ENCODE assay signal across 8 cellular contexts in the genomic region with DNA sequence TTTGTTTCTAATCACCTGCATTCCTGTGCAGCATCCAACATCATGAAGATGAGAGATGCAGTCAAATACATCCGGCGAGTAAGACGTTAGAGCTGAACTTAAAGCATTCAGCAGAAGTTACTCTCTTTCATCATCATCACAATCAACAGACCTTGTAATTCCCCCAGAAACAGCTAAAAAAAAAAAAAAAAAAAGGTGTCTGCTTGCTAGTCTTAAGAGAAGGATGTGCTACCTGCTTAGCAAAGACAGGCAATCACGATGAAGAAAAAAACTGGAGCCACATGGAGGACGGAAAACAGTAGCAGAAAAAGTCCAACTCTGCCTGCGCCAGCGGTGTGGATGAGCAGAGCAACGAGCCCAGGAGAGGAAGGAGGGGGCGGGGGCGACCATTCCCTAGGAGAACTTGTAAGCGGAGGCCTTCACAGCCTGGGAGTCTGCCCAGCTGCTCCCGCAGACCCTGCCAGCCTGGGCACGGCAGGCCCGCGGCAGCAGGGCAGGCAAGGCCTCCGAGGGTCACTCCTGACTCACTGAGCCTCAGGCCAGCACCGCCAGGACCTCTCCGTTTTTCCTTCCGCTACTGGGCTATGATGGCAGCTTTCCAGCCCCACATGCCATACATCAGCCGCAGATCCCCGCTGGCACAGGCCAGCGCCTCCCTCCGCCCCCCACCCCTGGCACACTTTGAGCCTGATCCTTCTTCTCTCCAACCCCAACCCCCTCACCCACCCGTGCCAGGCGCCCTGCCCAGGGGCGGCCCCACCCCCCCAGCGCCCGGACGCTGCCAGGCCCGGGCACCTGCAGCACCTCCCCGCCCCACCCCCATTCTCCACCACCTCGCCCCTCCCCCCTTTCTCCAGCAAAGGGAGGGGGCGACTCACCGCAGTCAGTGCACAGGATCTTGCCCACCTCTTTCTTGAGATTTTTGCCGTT. TPM values are rescaled to one million over a fixed set of nuclear protein-coding genes. Genes with fewer than 3 reads are reported as not detected.
DNase-seq lines count a peak whose midpoint lies in the region; ATAC-seq and TF ChIP-seq lines count a peak whose summit lies in the region.

No MANE protein-coding gene starts in this region.

- peak overlapping the region; percentile 84 for H3K4me3 ChIP-seq in ACC112 (ENCODE audit: low read depth, low read length)
- H3K4me3 ChIP-seq in GM12864 (ENCODE audit: low read depth, low read length), result peak overlapping the region; percentile 76
- H3K4me3 ChIP-seq in Peyer's patch, result peak overlapping the region; percentile 38 to 63 (median 58)
- H3K4me3 ChIP-seq in dorsolateral prefrontal cortex, result peak overlapping the region; percentile 52 to 88 (median 80)
- H3K4me3 ChIP-seq in left lung, result peak overlapping the region; percentile 44 to 49
- H3K4me3 ChIP-seq in stomach smooth muscle (ENCODE audit: low read length in 2 of 2), result peak overlapping the region; percentile 69 to 81

- peak; percentile 56 for ATAC-seq in left lung
- no peak for ATAC-seq in HG03280 (IDR thresholded peaks at IDR 0.05; ENCODE audit: unreplicated experiment)
- ATAC-seq in GM19455 (IDR thresholded peaks at IDR 0.05; ENCODE audit: unreplicated experiment), result no peak

- H3K79me2 ChIP-seq in ACC112 (ENCODE audit: control insufficient read depth, insufficient read depth, low read length, unreplicated experiment), result no peaks in the 10 kb centered on the region

- peak overlapping the region; percentile 35 to 43 for H3K9ac ChIP-seq in stomach smooth muscle (ENCODE audit: low read length in 2 of 2)

- no peaks in the 10 kb centered on the region for H3K27me3 ChIP-seq in ACC112 (ENCODE audit: insufficient read depth, low read length)
- peaks cover 0 to 11% of the 10 kb centered on the region in 2 donors for H3K27me3 ChIP-seq in Peyer's patch
- H3K27me3 ChIP-seq in dorsolateral prefrontal cortex, result no peaks in the 10 kb centered on the region
- peaks cover 6 to 56% of the 10 kb centered on the region in 2 donors for H3K27me3 ChIP-seq in left lung
- no peaks in the 10 kb centered on the region for H3K27me3 ChIP-seq in stomach smooth muscle (ENCODE audit: control insufficient read depth in 1 of 2, insufficient read depth in 2 of 2, low read length in 2 of 2)

- H3K9me3 ChIP-seq in Peyer's patch, result no peaks in the 10 kb centered on the region
- no peaks in the 10 kb centered on the region for H3K9me3 ChIP-seq in left lung
- no peaks in the 10 kb centered on the region for H3K9me3 ChIP-seq in stomach smooth muscle (ENCODE audit: control insufficient read depth in 2 of 2, low read length in 2 of 2)

- intact Hi-C loops in dorsolateral prefrontal cortex (cut with DNase I), result loop anchor here (2.0 to 10.0 kb wide), 6 partner anchors 65 to 254 kb away; partner anchors contain the start of gene PSD2 (in 1 of the 2)
- intact Hi-C loops in left lung (cut with DNase I), result no loop called here

- H2AFZ ChIP-seq in ACC112 (ENCODE audit: low read length, unreplicated experiment), result peak overlapping the region; percentile 44

- DNase-seq in GM12864 (ENCODE audit: low read depth), result no peak
- peak in 2 of 3 donors; percentile 45 to 51 for DNase-seq in Peyer's patch
- peak; percentile 49 to 84 (median 75) for DNase-seq in dorsolateral prefrontal cortex
- DNase-seq in left lung, result peak; percentile 35 to 78

- no peak for TF ChIP-seq POLR2A in Peyer's patch (IDR thresholded peaks at IDR 0.05)

- TF ChIP-seq CTCF in GM12864 (IDR thresholded peaks at IDR 0.05; ENCODE audit: low read depth, low read length, missing control alignments) (no peak), Peyer's patch (IDR thresholded peaks at IDR 0.05) (no peak), dorsolateral prefrontal cortex (IDR thresholded peaks at IDR 0.05 in 54 of 56, conservative IDR thresholded peaks at IDR 0.05 in 2 of 56; ENCODE audit: low read depth in 1 of 56, partially characterized antibody in 56 of 56) (peak in 5 of 56 donors; percentile 2 to 15 (median 9)), left lung (IDR thresholded peaks at IDR 0.05) (no peak)

- H3K27ac ChIP-seq in ACC112 (ENCODE audit: low read depth, low read length) (no peak overlapping the region), Peyer's patch (peak overlapping the region in 3 of 4 donors; percentile 45 to 59 (median 53)), dorsolateral prefrontal cortex (peak overlapping the region in 58 of 59 donors; percentile 29 to 94 (median 85)), left lung (no peak overlapping the region), stomach smooth muscle (ENCODE audit: low read length) (peak overlapping the region; percentile 58)

- H3K36me3 ChIP-seq in ACC112 (ENCODE audit: insufficient read depth, low read length), result no peaks in the 10 kb centered on the region
- no peaks in the 10 kb centered on the region for H3K36me3 ChIP-seq in Peyer's patch
- H3K36me3 ChIP-seq in left lung, result no peaks in the 10 kb centered on the region
- no peaks in the 10 kb centered on the region for H3K36me3 ChIP-seq in stomach smooth muscle (ENCODE audit: control insufficient read depth in 2 of 2, insufficient read depth in 2 of 2, low read length in 2 of 2)

- peaks cover 26% of the 10 kb centered on the region for H3K4me1 ChIP-seq in ACC112 (ENCODE audit: control insufficient read depth, insufficient read depth, low read length, unreplicated experiment)
- H3K4me1 ChIP-seq in Peyer's patch, result peaks cover 4 to 22% (median 9%) of the 10 kb centered on the region in 4 donors
- H3K4me1 ChIP-seq in left lung, result peaks cover 0 to 41% of the 10 kb centered on the region in 2 donors
- peaks cover 16% of the 10 kb centered on the region for H3K4me1 ChIP-seq in stomach smooth muscle (ENCODE audit: control insufficient read depth, insufficient read depth, low read length)

RNA-seq across cellular contexts. Expression of gene NRG2, which starts 1.3 kb away (rescaled TPM):
- total RNA-seq in Peyer's patch (under 1 TPM in 1 of 4 donors, not detected in 3; 0.80 TPM), dorsolateral prefrontal cortex (10 to 100 TPM in 89 of 120 experiments, 1 to 10 TPM in 31; 5.8 to 21.5 (median 11.8) TPM), left lung (under 1 TPM; 0.68 to 0.85 TPM)

Comparison
In these comparisons a context has a peak if more than half of its experiments do, and no peak if none do; other contexts are left out.
1. H3K27ac ChIP-seq: peak in Peyer's patch (3 of 4), dorsolateral prefrontal cortex (58 of 59) and stomach smooth muscle (single experiment); none in ACC112 (single experiment) and left lung (0 of 2).
2. intact Hi-C loops: an anchor here in dorsolateral prefrontal cortex (2.0 to 10.0 kb wide); none called in left lung.
3. Peak in every context shown above with its lines, with median percentiles within 50 percentile points of each other: H3K4me3 ChIP-seq.